Comparison of ENCODE assay signal across 8 cellular contexts in the genomic region with DNA sequence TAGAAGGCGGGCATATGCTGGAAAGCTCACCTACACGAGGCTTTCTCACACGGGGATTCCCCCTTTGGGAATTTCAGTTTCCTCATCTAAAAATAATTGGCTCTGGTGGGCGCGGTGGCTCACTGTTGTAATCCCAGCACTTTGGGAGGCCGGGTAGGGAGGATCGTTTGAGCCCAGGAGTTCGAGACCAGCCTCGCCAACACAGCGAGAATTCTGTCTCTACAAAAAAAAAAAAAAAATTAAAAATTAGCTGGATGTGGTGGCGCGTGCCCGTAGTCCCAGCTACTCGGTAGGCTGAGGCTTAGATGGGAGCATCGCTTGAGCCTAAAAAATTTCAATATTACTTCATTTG. TPM values are rescaled to one million over a fixed set of nuclear protein-coding genes. Genes with fewer than 3 reads are reported as not detected.
DNase-seq lines count a peak whose midpoint lies in the region; ATAC-seq, FAIRE-seq and TF ChIP-seq lines count a peak whose summit lies in the region.

No MANE protein-coding gene starts in this region.

- H2BK12ac ChIP-seq in mesenchymal stem cell (ENCODE audit: low read length in 2 of 2), result no peak overlapping the region

- H3K9me3 ChIP-seq in body of pancreas, result no peaks in the 10 kb centered on the region
- peaks cover 6% of the 10 kb centered on the region for H3K9me3 ChIP-seq in mesenchymal stem cell (ENCODE audit: control insufficient read depth, low read length)

- 56 to 62% methylated on average over 15 of the region's 15 CpGs for WGBS in body of pancreas, 2 donors
- WGBS in mesenchymal stem cell, result 72% methylated on average over 14 of the region's 15 CpGs

- peak overlapping the region; percentile 90 for H2BK120ac ChIP-seq in mesenchymal stem cell (ENCODE audit: low read depth, low read length)

- peak overlapping the region; percentile 72 for H4K8ac ChIP-seq in mesenchymal stem cell (ENCODE audit: low read length)

- H3K14ac ChIP-seq in mesenchymal stem cell (ENCODE audit: low read length in 2 of 2), result no peak overlapping the region

- H3K27me3 ChIP-seq in body of pancreas (no peaks in the 10 kb centered on the region), mesenchymal stem cell (ENCODE audit: control insufficient read depth in 1 of 2, insufficient read depth in 1 of 2, low read length in 2 of 2) (no peaks in the 10 kb centered on the region)

- FAIRE-seq in urothelium cell line (lab: Jason Lieb, UNC), result no peak

- H4K91ac ChIP-seq in mesenchymal stem cell (ENCODE audit: low read length), result no peak overlapping the region

- H2BK15ac ChIP-seq in mesenchymal stem cell (ENCODE audit: low read depth, poor library complexity, severe bottlenecking), result no peak overlapping the region

- ATAC-seq in HG02884 (IDR thresholded peaks at IDR 0.05; ENCODE audit: unreplicated experiment), result peak; percentile 1
- peak; percentile 2 for ATAC-seq in body of pancreas
- ATAC-seq in GM18505 (IDR thresholded peaks at IDR 0.05; ENCODE audit: unreplicated experiment), result no peak
- ATAC-seq in GM19328 (IDR thresholded peaks at IDR 0.05; ENCODE audit: unreplicated experiment), result no peak

- H3K27ac ChIP-seq in body of pancreas, result peak overlapping the region; percentile 52 to 87 (median 68)
- peak overlapping the region; percentile 61 for H3K27ac ChIP-seq in mesenchymal stem cell (ENCODE audit: low read length, poor library complexity, severe bottlenecking)

- TF ChIP-seq CTCF in AG09309 (IDR thresholded peaks at IDR 0.05; ENCODE audit: control insufficient read depth, insufficient read depth, low read depth, low read length, missing control alignments) (no peak), body of pancreas (IDR thresholded peaks at IDR 0.05) (no peak)

- no peak overlapping the region for H2AFZ ChIP-seq in mesenchymal stem cell (ENCODE audit: low read depth, low read length)

- peak overlapping the region; percentile 73 for H2BK5ac ChIP-seq in mesenchymal stem cell (ENCODE audit: low read depth, low read length, poor library complexity, severe bottlenecking)

- H3K4me1 ChIP-seq in body of pancreas, result peaks cover 17% of the 10 kb centered on the region
- H3K4me1 ChIP-seq in mesenchymal stem cell (ENCODE audit: control insufficient read depth, insufficient read depth, low read depth, low read length), result peaks cover 7% of the 10 kb centered on the region

- H3K4ac ChIP-seq in mesenchymal stem cell (ENCODE audit: low read depth in 1 of 2, low read length in 2 of 2), result peak overlapping the region in 1 of 2 experiments; percentile 73

- H3K9ac ChIP-seq in mesenchymal stem cell (ENCODE audit: low read length), result peak overlapping the region; percentile 90

- DNase-seq in AG09309 (ENCODE audit: low read depth) (no peak), body of pancreas (no peak), mesenchymal stem cell (peak; percentile 8), urothelium cell line (ENCODE audit: low spot score) (no peak), superior temporal gyrus (ENCODE audit: extremely low spot score) (no peak)

- peaks cover 4% of the 10 kb centered on the region for H3K79me1 ChIP-seq in mesenchymal stem cell (replicated peaks; ENCODE audit: low read length, poor library complexity, severe bottlenecking)

- intact Hi-C loops in body of pancreas (cut with DNase I), result no loop called here

- H3K4me2 ChIP-seq in mesenchymal stem cell (ENCODE audit: low read length, poor library complexity, severe bottlenecking), result peak overlapping the region; percentile 68

- no peak overlapping the region for H2AK5ac ChIP-seq in mesenchymal stem cell (ENCODE audit: low read length, severe bottlenecking)

- H3K4me3 ChIP-seq in AG09309 (ENCODE audit: control insufficient read depth, low read depth, low read length), result peak overlapping the region; percentile 69
- peak overlapping the region in 1 of 2 donors; percentile 93 for H3K4me3 ChIP-seq in body of pancreas
- H3K4me3 ChIP-seq in mesenchymal stem cell (ENCODE audit: insufficient read depth in 1 of 2, low read depth in 1 of 2, low read length in 2 of 2), result peak overlapping the region in 1 of 2 experiments; percentile 90

- H3K18ac ChIP-seq in mesenchymal stem cell (ENCODE audit: low read depth in 1 of 2, low read length in 2 of 2), result peak overlapping the region; percentile 52 to 56

- no peaks in the 10 kb centered on the region for H3K36me3 ChIP-seq in body of pancreas (replicated peaks in 1 of 2; ENCODE audit: insufficient read depth in 1 of 2, low read depth in 2 of 2)
- peaks cover 10 to 18% of the 10 kb centered on the region in 2 experiments for H3K36me3 ChIP-seq in mesenchymal stem cell (ENCODE audit: control insufficient read depth in 1 of 2, insufficient read depth in 2 of 2, low read depth in 1 of 2, low read length in 2 of 2)

- no peak for TF ChIP-seq POLR2A in body of pancreas (IDR thresholded peaks at IDR 0.05)
- TF ChIP-seq POLR2A in GM18505 (IDR thresholded peaks at IDR 0.05; ENCODE audit: borderline replicate concordance, extremely low read depth, insufficient read depth, insufficient read length), result no peak

- H3K23ac ChIP-seq in mesenchymal stem cell (ENCODE audit: low read length in 2 of 2), result no peak overlapping the region

RNA-seq across cellular contexts. Expression of a gene that starts 0.4 kb away (rescaled TPM):
- total RNA-seq in body of pancreas, result 10 to 100 TPM; 21.4 to 41.0 TPM
- 219 TPM for polyA plus RNA-seq in mesenchymal stem cell (2013, experiment 1 of 2)
- polyA plus RNA-seq in mesenchymal stem cell (2013, experiment 2 of 2), result 217 TPM

Comparison
In these comparisons a context has a peak if more than half of its experiments do, and no peak if none do; other contexts are left out.
1. ATAC-seq: peak in HG02884 (single experiment) and body of pancreas (single experiment); none in GM18505 (single experiment) and GM19328 (single experiment).